In the genomic region with DNA sequence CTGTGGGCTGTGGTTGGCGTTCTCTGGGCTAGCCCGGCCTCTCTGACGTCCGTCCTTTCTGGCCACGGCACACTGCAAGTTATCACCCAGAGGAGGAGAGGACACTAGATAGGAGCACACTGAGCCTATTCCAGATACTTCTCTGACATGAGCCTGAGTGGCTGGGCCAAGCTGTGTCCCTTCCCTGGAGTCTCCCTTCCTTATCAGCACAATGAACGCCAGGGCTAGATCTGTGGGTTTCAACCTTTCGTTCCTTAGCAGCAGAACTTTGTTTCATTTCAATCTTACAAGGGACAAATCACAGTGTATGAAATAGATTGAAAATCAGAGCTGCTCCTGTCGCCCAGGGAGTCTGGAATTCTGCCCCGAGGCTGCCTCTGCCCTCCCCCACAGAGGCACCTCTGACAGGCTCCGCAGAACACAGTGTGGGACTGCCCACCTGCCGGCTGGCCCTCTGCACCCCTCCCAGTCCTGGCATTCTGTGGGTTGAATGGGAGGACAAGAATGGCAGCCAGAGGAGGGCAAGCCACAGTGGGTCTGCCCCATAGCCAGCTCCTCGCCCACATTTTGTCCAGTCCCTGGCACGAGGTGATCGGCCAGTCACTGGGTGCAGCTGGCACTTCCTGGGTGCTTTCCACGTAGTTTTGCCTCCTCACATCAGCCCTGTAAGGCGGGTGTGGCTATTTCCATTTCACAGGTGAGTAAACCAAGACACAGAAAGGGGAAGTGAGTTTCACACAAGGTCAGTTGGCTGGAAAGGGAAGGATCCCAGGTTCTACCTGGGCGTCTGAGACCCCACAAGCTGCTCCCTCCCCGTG, we compare ENCODE assay signal across 8 cellular contexts. TPM values are rescaled to one million over a fixed set of nuclear protein-coding genes. Genes with fewer than 3 reads are reported as not detected.
DNase-seq lines count a peak whose midpoint lies in the region; ATAC-seq and TF ChIP-seq lines count a peak whose summit lies in the region.

No MANE protein-coding gene starts in this region.

- CTCF ChIA-PET in GM10248 (lab: Yijun Ruan, JAX) (interaction anchor here (0.9 to 1.6 kb wide), 5 partner anchors 11 to 220 kb away, joined by 3 to 6 read pairs (median 3); no protein-coding TSS in a partner anchor), WTC11 (lab: Charles Lee) (interaction anchor here (0.5 to 0.9 kb wide), 2 partner anchors 47 to 81 kb away, joined by 3 read pairs; no protein-coding TSS in a partner anchor)

- 48% methylated on average over 18 of the region's 18 CpGs for WGBS in right cardiac atrium

- peak overlapping the region; percentile 93 for H3K27ac Mint-ChIP-seq in WTC11
- H3K27ac Mint-ChIP-seq in stimulated activated memory B cell treated with anti-CD40 and anti-IgM and Interleukin-4, amounts not matched to agents 10 μg/mL and 1 μg/mL and 100 μg/mL, for 72 hours = peak overlapping the region; percentile 88

- peaks cover 8% of the 10 kb centered on the region for H3K4me1 ChIP-seq in right cardiac atrium (ENCODE audit: control insufficient read depth, insufficient read depth, low read length)

- DNase-seq in GM10248 (ENCODE audit: extremely low spot score) = peak; percentile 58
- DNase-seq in HCEC 1CT = peak; percentile 39
- no peak for DNase-seq in WTC11 (ENCODE audit: low spot score)
- peak; percentile 88 to 96 (median 93) for DNase-seq in right cardiac atrium
- no peak for DNase-seq in HUDEP-2 (lab: John Stamatoyannopoulos, UW; ENCODE audit: unreplicated experiment in 76 of 76)
- DNase-seq in activated CD4-positive, alpha-beta T cell treated with anti-CD3 and anti-CD28 coated beads, Interleukin-2, amount 50 U/mL, for 4 hours = no peak
- no peak for DNase-seq in NOMO-1 treated with DMSO at 0.1 percent for 48 hours (lab: John Stamatoyannopoulos, UW; ENCODE audit: unreplicated experiment)

- ATAC-seq in WTC11 (no peak), right cardiac atrium (peak; percentile 95 to 96)
- peak; percentile 84 for ATAC-seq in stimulated activated memory B cell treated with anti-CD40 and anti-IgM and Interleukin-4, amounts not matched to agents 10 μg/mL and 1 μg/mL and 100 μg/mL, for 72 hours

- H3K4me1 Mint-ChIP-seq in WTC11 = peaks cover 57% of the 10 kb centered on the region
- H3K4me1 Mint-ChIP-seq in stimulated activated memory B cell treated with anti-CD40 and anti-IgM and Interleukin-4, amounts not matched to agents 10 μg/mL and 1 μg/mL and 100 μg/mL, for 72 hours = peaks cover 54% of the 10 kb centered on the region

- POLR2A ChIA-PET in GM10248 (lab: Yijun Ruan, JAX) (interaction anchor here (0.7 kb wide), 1 partner anchor 1102 kb away, joined by 3 read pairs; no protein-coding TSS in a partner anchor), WTC11 (lab: Charles Lee) (no interaction called here)

- H3K4me3 Mint-ChIP-seq in WTC11 = no peak overlapping the region
- peak overlapping the region; percentile 51 for H3K4me3 Mint-ChIP-seq in stimulated activated memory B cell treated with anti-CD40 and anti-IgM and Interleukin-4, amounts not matched to agents 10 μg/mL and 1 μg/mL and 100 μg/mL, for 72 hours

- intact Hi-C loops in right cardiac atrium (cut with DNase I) = no loop called here

- H3K9me3 Mint-ChIP-seq in WTC11 = no peaks in the 10 kb centered on the region
- no peaks in the 10 kb centered on the region for H3K9me3 Mint-ChIP-seq in stimulated activated memory B cell treated with anti-CD40 and anti-IgM and Interleukin-4, amounts not matched to agents 10 μg/mL and 1 μg/mL and 100 μg/mL, for 72 hours

- H3K4me3 ChIP-seq in right cardiac atrium (ENCODE audit: low read length) = no peak overlapping the region

- peaks cover 10% of the 10 kb centered on the region for H3K36me3 Mint-ChIP-seq in WTC11
- H3K36me3 Mint-ChIP-seq in stimulated activated memory B cell treated with anti-CD40 and anti-IgM and Interleukin-4, amounts not matched to agents 10 μg/mL and 1 μg/mL and 100 μg/mL, for 72 hours = peaks cover 34% of the 10 kb centered on the region

- TF ChIP-seq CTCF in GM10248 (IDR thresholded peaks at IDR 0.05; ENCODE audit: control extremely low read depth, extremely low read depth, low read depth, missing control alignments) = no peak
- TF ChIP-seq CTCF in WTC11 (IDR thresholded peaks at IDR 0.05) = no peak

- no peaks in the 10 kb centered on the region for H3K27me3 ChIP-seq in right cardiac atrium (ENCODE audit: control insufficient read depth, insufficient read depth)

- H3K27me3 Mint-ChIP-seq in WTC11 (ENCODE audit: low read depth) = no peaks in the 10 kb centered on the region; the same call in 1 of the 2 replicates
- H3K27me3 Mint-ChIP-seq in stimulated activated memory B cell treated with anti-CD40 and anti-IgM and Interleukin-4, amounts not matched to agents 10 μg/mL and 1 μg/mL and 100 μg/mL, for 72 hours = no peaks in the 10 kb centered on the region

- peak overlapping the region; percentile 90 for H3K27ac ChIP-seq in right cardiac atrium (ENCODE audit: low read length)

- H3K9me3 ChIP-seq in right cardiac atrium (ENCODE audit: control insufficient read depth, low read length) = no peaks in the 10 kb centered on the region

TF ChIP-seq in WTC11, 78 proteins besides CTCF, POLR2A, EP300 and RAD21 (continues in another document):
- TF ChIP-seq ZNF317 (CRISPR knock-in tag; IDR thresholded peaks at IDR 0.05; ENCODE audit: borderline replicate concordance, low read depth) = no peak
- TF ChIP-seq, protein P1, sequence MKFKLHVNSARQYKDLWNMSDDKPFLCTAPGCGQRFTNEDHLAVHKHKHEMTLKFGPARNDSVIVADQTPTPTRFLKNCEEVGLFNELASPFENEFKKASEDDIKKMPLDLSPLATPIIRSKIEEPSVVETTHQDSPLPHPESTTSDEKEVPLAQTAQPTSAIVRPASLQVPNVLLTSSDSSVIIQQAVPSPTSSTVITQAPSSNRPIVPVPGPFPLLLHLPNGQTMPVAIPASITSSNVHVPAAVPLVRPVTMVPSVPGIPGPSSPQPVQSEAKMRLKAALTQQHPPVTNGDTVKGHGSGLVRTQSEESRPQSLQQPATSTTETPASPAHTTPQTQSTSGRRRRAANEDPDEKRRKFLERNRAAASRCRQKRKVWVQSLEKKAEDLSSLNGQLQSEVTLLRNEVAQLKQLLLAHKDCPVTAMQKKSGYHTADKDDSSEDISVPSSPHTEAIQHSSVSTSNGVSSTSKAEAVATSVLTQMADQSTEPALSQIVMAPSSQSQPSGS (CRISPR knock-in tag; IDR thresholded peaks at IDR 0.05; ENCODE audit: borderline replicate concordance, low read depth) = no peak
- TF ChIP-seq ZBTB21 (CRISPR knock-in tag; IDR thresholded peaks at IDR 0.05; ENCODE audit: borderline replicate concordance) = no peak
- TF ChIP-seq, protein P2, sequence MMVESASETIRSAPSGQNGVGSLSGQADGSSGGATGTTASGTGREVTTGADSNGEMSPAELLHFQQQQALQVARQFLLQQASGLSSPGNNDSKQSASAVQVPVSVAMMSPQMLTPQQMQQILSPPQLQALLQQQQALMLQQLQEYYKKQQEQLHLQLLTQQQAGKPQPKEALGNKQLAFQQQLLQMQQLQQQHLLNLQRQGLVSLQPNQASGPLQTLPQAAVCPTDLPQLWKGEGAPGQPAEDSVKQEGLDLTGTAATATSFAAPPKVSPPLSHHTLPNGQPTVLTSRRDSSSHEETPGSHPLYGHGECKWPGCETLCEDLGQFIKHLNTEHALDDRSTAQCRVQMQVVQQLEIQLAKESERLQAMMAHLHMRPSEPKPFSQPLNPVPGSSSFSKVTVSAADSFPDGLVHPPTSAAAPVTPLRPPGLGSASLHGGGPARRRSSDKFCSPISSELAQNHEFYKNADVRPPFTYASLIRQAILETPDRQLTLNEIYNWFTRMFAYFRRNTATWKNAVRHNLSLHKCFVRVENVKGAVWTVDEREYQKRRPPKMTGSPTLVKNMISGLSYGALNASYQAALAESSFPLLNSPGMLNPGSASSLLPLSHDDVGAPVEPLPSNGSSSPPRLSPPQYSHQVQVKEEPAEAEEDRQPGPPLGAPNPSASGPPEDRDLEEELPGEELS (CRISPR knock-in tag; IDR thresholded peaks at IDR 0.05) = no peak
- no peak for TF ChIP-seq KAT7 (CRISPR knock-in tag; IDR thresholded peaks at IDR 0.05; ENCODE audit: borderline replicate concordance)
- no peak for TF ChIP-seq CBFB (CRISPR knock-in tag; IDR thresholded peaks at IDR 0.05; ENCODE audit: low read depth)
- TF ChIP-seq, protein P3, sequence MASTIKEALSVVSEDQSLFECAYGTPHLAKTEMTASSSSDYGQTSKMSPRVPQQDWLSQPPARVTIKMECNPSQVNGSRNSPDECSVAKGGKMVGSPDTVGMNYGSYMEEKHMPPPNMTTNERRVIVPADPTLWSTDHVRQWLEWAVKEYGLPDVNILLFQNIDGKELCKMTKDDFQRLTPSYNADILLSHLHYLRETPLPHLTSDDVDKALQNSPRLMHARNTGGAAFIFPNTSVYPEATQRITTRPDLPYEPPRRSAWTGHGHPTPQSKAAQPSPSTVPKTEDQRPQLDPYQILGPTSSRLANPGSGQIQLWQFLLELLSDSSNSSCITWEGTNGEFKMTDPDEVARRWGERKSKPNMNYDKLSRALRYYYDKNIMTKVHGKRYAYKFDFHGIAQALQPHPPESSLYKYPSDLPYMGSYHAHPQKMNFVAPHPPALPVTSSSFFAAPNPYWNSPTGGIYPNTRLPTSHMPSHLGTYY (CRISPR knock-in tag; IDR thresholded peaks at IDR 0.05) = no peak
- no peak for TF ChIP-seq OVOL2 (CRISPR knock-in tag; IDR thresholded peaks at IDR 0.05; ENCODE audit: borderline replicate concordance)
- no peak for TF ChIP-seq ATF1 (CRISPR knock-in tag; IDR thresholded peaks at IDR 0.05)

RNA-seq across cellular contexts. Expression of a gene that starts 26.0 kb away (rescaled TPM):
- total RNA-seq in WTC11 (2021) (41.7 to 48.6 TPM (median 48.5 TPM) in 3 replicates), right cardiac atrium (10 to 100 TPM; 22.9 to 30.6 (median 29.5) TPM)
- polyA plus RNA-seq in right cardiac atrium = 34.8 TPM

RNA-seq across cellular contexts. Expression of a gene that starts 30.4 kb away (rescaled TPM):
- total RNA-seq in WTC11 (2021) (27.4 to 33.3 TPM (median 30.4 TPM) in 3 replicates), right cardiac atrium (10 to 100 TPM; 11.8 to 14.0 (median 13.4) TPM)
- 9.5 TPM for polyA plus RNA-seq in right cardiac atrium

RNA-seq across cellular contexts. Expression of a gene that starts 53.9 kb away (rescaled TPM):
- total RNA-seq in WTC11 (2021) (0.74 TPM in 1 of 3 replicates, not detected in the others), right cardiac atrium (10 to 100 TPM in 3 of 4 donors, 1 to 10 TPM in 1; 7.3 to 23.5 (median 14.3) TPM)
- 19.5 TPM for polyA plus RNA-seq in right cardiac atrium

Comparison
In these comparisons a context has a peak if more than half of its experiments do, and no peak if none do; other contexts are left out.
1. DNase-seq: peak in GM10248 (single experiment), HCEC 1CT (single experiment) and right cardiac atrium (3 of 3); none in WTC11 (single experiment), HUDEP-2 (0 of 76), activated CD4-positive, alpha-beta T cell treated with anti-CD3 and anti-CD28 coated beads, Interleukin-2, amount 50 U/mL, for 4 hours (0 of 2) and NOMO-1 treated with DMSO at 0.1 percent for 48 hours (single experiment).